1 cellular context compared by ENCODE assay signal in genomic region chr14:70398706-70399431, GRCh38.
TF ChIP-seq lines count a peak whose summit lies in the region.

No MANE protein-coding gene starts in this region.

TF ChIP-seq in HEK293T, 16 proteins besides CTCF, POLR2A, EP300 and RAD21:
- TF ChIP-seq FOXK2 (IDR thresholded peaks at IDR 0.05) (no peak), CTBP1 (IDR thresholded peaks at IDR 0.05; ENCODE audit: borderline replicate concordance) (no peak), BHLHE40 (IDR thresholded peaks at IDR 0.05; ENCODE audit: borderline replicate concordance) (no peak), LEF1 (IDR thresholded peaks at IDR 0.05; ENCODE audit: borderline replicate concordance) (no peak), FOXA1 (IDR thresholded peaks at IDR 0.05) (no peak)
